In genomic region chr15:42581272-42581730, GRCh38 we compare ENCODE assay signal across 8 cellular contexts. TPM values are rescaled to one million over a fixed set of nuclear protein-coding genes. Genes with fewer than 3 reads are reported as not detected.
DNase-seq lines count a peak whose midpoint lies in the region; ATAC-seq, FAIRE-seq and TF ChIP-seq lines count a peak whose summit lies in the region.

No MANE protein-coding gene starts in this region.

- H3K79me2 ChIP-seq in smooth muscle cell (ENCODE audit: low read depth) = no peaks in the 10 kb centered on the region

- no peaks in the 10 kb centered on the region for H3K9me3 Mint-ChIP-seq in activated B cell treated with CpG ODN at 0.5 μM for 24 hours

- peaks cover 34% of the 10 kb centered on the region for H3K4me1 ChIP-seq in smooth muscle cell (ENCODE audit: low read depth)

- peak overlapping the region; percentile 84 for H3K4me3 Mint-ChIP-seq in activated B cell treated with CpG ODN at 0.5 μM for 24 hours

- DNase-seq in NCI-H2081 treated with DMSO at 0.1 percent for 48 hours (lab: John Stamatoyannopoulos, UW) (peak; percentile 50), activated B cell treated with CpG ODN at 0.5 μM for 24 hours (peak; percentile 66), bronchial epithelial cell (ENCODE audit: low read depth) (peak; percentile 57), iris pigment epithelial cell (ENCODE audit: low read depth) (peak; percentile 73), smooth muscle cell (lab: John Stamatoyannopoulos, UW; ENCODE audit: unreplicated experiment) (peak; percentile 50), NCI-H446 treated with DMSO at 0.1 percent for 48 hours (lab: John Stamatoyannopoulos, UW) (no peak)

- no peaks in the 10 kb centered on the region for H3K27me3 Mint-ChIP-seq in activated B cell treated with CpG ODN at 0.5 μM for 24 hours

- peaks cover 14% of the 10 kb centered on the region for H3F3A ChIP-seq in smooth muscle cell (ENCODE audit: low read depth)

- TF ChIP-seq CTCF in GM12872 (IDR thresholded peaks at IDR 0.05; ENCODE audit: insufficient read depth, low read depth, low read length) = 0 out of 3 replicates have a peak, but pooled peaks have one; percentile 9
- no peak for TF ChIP-seq CTCF in activated B cell treated with CpG ODN at 0.5 μM for 24 hours (IDR thresholded peaks at IDR 0.05)
- no peak for TF ChIP-seq CTCF in bronchial epithelial cell (IDR thresholded peaks at IDR 0.05; ENCODE audit: insufficient read depth, low read length, severe bottlenecking)
- no peak for TF ChIP-seq CTCF in smooth muscle cell (IDR thresholded peaks at IDR 0.05; ENCODE audit: borderline replicate concordance, insufficient read depth, poor library complexity, severe bottlenecking)

- no peaks in the 10 kb centered on the region for H3K9me3 ChIP-seq in smooth muscle cell (replicated peaks; ENCODE audit: low read depth)

- H4K20me1 ChIP-seq in smooth muscle cell (ENCODE audit: low read depth) = peaks cover 3% of the 10 kb centered on the region

- peak overlapping the region; percentile 59 for H2AFZ ChIP-seq in smooth muscle cell (ENCODE audit: low read depth)

- H3K36me3 ChIP-seq in bronchial epithelial cell (ENCODE audit: control insufficient read depth, insufficient read depth, low read length) (no peaks in the 10 kb centered on the region), smooth muscle cell (ENCODE audit: low read depth) (no peaks in the 10 kb centered on the region)

- WGBS in smooth muscle cell (ENCODE audit: low lambda C conversion rate) = 2% methylated on average over 34 of the region's 37 CpGs

- H3K4me1 Mint-ChIP-seq in activated B cell treated with CpG ODN at 0.5 μM for 24 hours = peaks cover 24% of the 10 kb centered on the region

- H3K36me3 Mint-ChIP-seq in activated B cell treated with CpG ODN at 0.5 μM for 24 hours (ENCODE audit: low read depth) = peaks cover 5% of the 10 kb centered on the region

- H3K27ac Mint-ChIP-seq in activated B cell treated with CpG ODN at 0.5 μM for 24 hours = peak overlapping the region; percentile 73

- H3K4me2 ChIP-seq in smooth muscle cell = peak overlapping the region; percentile 88

- H3K27ac ChIP-seq in smooth muscle cell (ENCODE audit: low read depth) = no peak overlapping the region

- H3K4me3 ChIP-seq in bronchial epithelial cell (ENCODE audit: low read depth, low read length) (peak overlapping the region; percentile 41), smooth muscle cell (peak overlapping the region; percentile 49)

- H3K27me3 ChIP-seq in bronchial epithelial cell (ENCODE audit: control insufficient read depth, insufficient read depth, low read length) (peaks cover 1% of the 10 kb centered on the region), smooth muscle cell (ENCODE audit: low read depth) (no peaks in the 10 kb centered on the region)

- H3K9ac ChIP-seq in smooth muscle cell (ENCODE audit: low read depth) = peak overlapping the region; percentile 19

- POLR2A ChIA-PET in activated B cell treated with CpG ODN at 0.5 μM for 24 hours (lab: Charles Lee) = interaction anchor here (0.6 to 0.8 kb wide), 2 partner anchors 10 to 66 kb away, joined by 3 read pairs; no protein-coding TSS in a partner anchor

- FAIRE-seq in bronchial epithelial cell (lab: Jason Lieb, UNC) = no peak

- intact Hi-C loops in activated B cell treated with CpG ODN at 0.5 μM for 24 hours (cut with micrococcal nuclease) = no loop called here

- CTCF ChIA-PET in activated B cell treated with CpG ODN at 0.5 μM for 24 hours (lab: Charles Lee) = interaction anchor here (0.8 kb wide), 1 partner anchor 44 kb away, joined by 3 read pairs; no protein-coding TSS in a partner anchor

- ATAC-seq in HG02759 (IDR thresholded peaks at IDR 0.05; ENCODE audit: unreplicated experiment) (peak; percentile 90), activated B cell treated with CpG ODN at 0.5 μM for 24 hours (ENCODE audit: low read depth) (peak; percentile 99)

RNA-seq across cellular contexts. Expression of gene STARD9, which starts 5.9 kb away (rescaled TPM):
- total RNA-seq in activated B cell treated with CpG ODN at 0.5 μM for 24 hours = 5.5 and 7.1 TPM in 2 replicates
- total RNA-seq in bronchial epithelial cell = 0.64 and 1.6 TPM in 2 replicates
- 6.3 and 6.6 TPM in 2 replicates for total RNA-seq in smooth muscle cell
- 1.6 TPM in 2 replicates for polyA plus RNA-seq in smooth muscle cell

RNA-seq across cellular contexts. Expression of gene HAUS2, which starts 32.7 kb away (rescaled TPM):
- total RNA-seq in activated B cell treated with CpG ODN at 0.5 μM for 24 hours = 18.2 and 20.8 TPM in 2 replicates
- 21.4 and 28.2 TPM in 2 replicates for total RNA-seq in bronchial epithelial cell
- 46.5 and 88.4 TPM in 2 replicates for total RNA-seq in smooth muscle cell
- polyA plus RNA-seq in smooth muscle cell = 18.4 and 18.6 TPM in 2 replicates

RNA-seq across cellular contexts. Expression of gene LRRC57, which starts 32.7 kb away (rescaled TPM):
- total RNA-seq in activated B cell treated with CpG ODN at 0.5 μM for 24 hours (16.1 and 21.4 TPM in 2 replicates), bronchial epithelial cell (17.1 and 20.2 TPM in 2 replicates), smooth muscle cell (16.0 and 25.1 TPM in 2 replicates)
- 11.0 and 13.4 TPM in 2 replicates for polyA plus RNA-seq in smooth muscle cell
